ENCODE assay signal across 16 cellular contexts in the genomic region with DNA sequence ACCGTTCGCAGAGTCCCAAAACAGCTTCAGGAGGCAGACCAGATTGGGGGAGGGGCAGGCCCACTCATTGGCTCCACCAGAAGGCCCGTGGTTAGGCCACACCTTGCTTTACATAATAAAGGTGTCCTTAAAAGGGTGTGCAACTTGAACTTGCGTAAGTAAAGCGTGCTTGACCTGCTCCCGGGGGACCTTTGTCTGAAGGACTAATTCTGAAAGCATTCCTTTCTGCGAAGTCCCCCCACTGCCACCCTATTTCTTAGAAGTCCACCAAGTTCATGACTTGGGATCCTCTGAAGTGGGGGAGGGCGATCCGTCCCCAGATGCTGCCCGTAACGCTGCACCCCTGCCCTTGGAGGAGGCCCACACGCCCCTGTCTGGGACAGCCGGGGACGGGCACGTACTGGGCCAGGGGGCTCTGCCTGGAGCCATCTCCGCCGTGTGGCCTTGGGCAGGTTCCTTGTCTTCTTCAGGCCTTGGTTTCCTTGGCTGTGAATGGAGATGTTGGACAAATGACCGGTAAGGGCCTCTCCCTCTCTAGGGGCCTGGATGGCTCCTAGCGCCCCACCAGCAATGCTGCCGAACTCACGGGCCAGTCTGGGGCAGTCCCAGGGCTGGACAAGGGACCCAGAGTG. TPM values are rescaled to one million over a fixed set of nuclear protein-coding genes. Genes with fewer than 3 reads are reported as not detected.
DNase-seq lines count a peak whose midpoint lies in the region; ATAC-seq and TF ChIP-seq lines count a peak whose summit lies in the region.
"Had no signal": no experiment of that assay in that cellular context is flagged by ENCODE, and none has a peak within 500 bp of the region (broad histone marks: within the 10 kb centered on the region; RNA-seq: fewer than 3 reads in every experiment).

No MANE protein-coding gene starts in this region.

- no peak overlapping the region for H3K27ac Mint-ChIP-seq in activated naive CD4-positive, alpha-beta T cell treated with anti-CD3 and anti-CD28 coated beads for 36 hours
- no peak overlapping the region for H3K27ac Mint-ChIP-seq in stimulated activated naive B cell treated with anti-CD40 and anti-IgM and Interleukin-4, amounts not matched to agents 10 μg/mL and 1 μg/mL and 100 μg/mL, for 72 hours
- H3K27ac Mint-ChIP-seq: activated CD8-positive, alpha-beta memory T cell treated with anti-CD3 and anti-CD28 coated beads, Interleukin-2, amount 10 ng/mL, durations not matched to agents 7 days and 5 days; T-cell had no signal

- no peak for TF ChIP-seq CTCF in upper lobe of left lung (IDR thresholded peaks at IDR 0.05)

- 52 to 72% methylated on average over 7 to 18 of the region's 21 CpGs for WGBS in upper lobe of left lung, 2 donors

- H3K9me3 Mint-ChIP-seq in activated naive CD4-positive, alpha-beta T cell treated with anti-CD3 and anti-CD28 coated beads for 36 hours = no peaks in the 10 kb centered on the region
- no peaks in the 10 kb centered on the region for H3K9me3 Mint-ChIP-seq in stimulated activated naive B cell treated with anti-CD40 and anti-IgM and Interleukin-4, amounts not matched to agents 10 μg/mL and 1 μg/mL and 100 μg/mL, for 72 hours
- H3K9me3 Mint-ChIP-seq: T-cell had no signal

- H3K4me3 ChIP-seq in adipocyte (ENCODE audit: low read length) = no peak overlapping the region
- H3K4me3 ChIP-seq in upper lobe of left lung = no peak overlapping the region

- no peak for TF ChIP-seq POLR2A in upper lobe of left lung (IDR thresholded peaks at IDR 0.05)

- no peaks in the 10 kb centered on the region for H3K36me3 Mint-ChIP-seq in activated naive CD4-positive, alpha-beta T cell treated with anti-CD3 and anti-CD28 coated beads for 36 hours (ENCODE audit: low read depth)
- no peaks in the 10 kb centered on the region for H3K36me3 Mint-ChIP-seq in stimulated activated naive B cell treated with anti-CD40 and anti-IgM and Interleukin-4, amounts not matched to agents 10 μg/mL and 1 μg/mL and 100 μg/mL, for 72 hours
- H3K36me3 Mint-ChIP-seq: activated CD8-positive, alpha-beta memory T cell treated with anti-CD3 and anti-CD28 coated beads, Interleukin-2, amount 10 ng/mL, durations not matched to agents 7 days and 5 days; T-cell had no signal

- peak overlapping the region; percentile 70 for H3K9ac ChIP-seq in adipocyte (ENCODE audit: low read length)

- TF ChIP-seq EP300 in upper lobe of left lung (IDR thresholded peaks at IDR 0.05) = no peak

- intact Hi-C loops in activated naive CD4-positive, alpha-beta T cell treated with anti-CD3 and anti-CD28 coated beads for 36 hours (cut with micrococcal nuclease) = no loop called here

- H3K27ac ChIP-seq in upper lobe of left lung = no peak overlapping the region
- H3K27ac ChIP-seq: HL-60 had no signal

- ATAC-seq in upper lobe of left lung (ENCODE audit: low FRiP score in 2 of 2) = no peak
- ATAC-seq in stimulated activated naive B cell treated with anti-CD40 and anti-IgM and Interleukin-4, amounts not matched to agents 10 μg/mL and 1 μg/mL and 100 μg/mL, for 72 hours (replicated peaks) = no peak
- ATAC-seq: activated CD8-positive, alpha-beta memory T cell treated with anti-CD3 and anti-CD28 coated beads, Interleukin-2, amount 10 ng/mL, durations not matched to agents 7 days and 5 days; T-cell had no signal

- CTCF ChIA-PET in activated naive CD4-positive, alpha-beta T cell treated with anti-CD3 and anti-CD28 coated beads for 36 hours (lab: Charles Lee) = no interaction called here

- H3K36me3 ChIP-seq in adipocyte (ENCODE audit: control insufficient read depth, insufficient read depth, low read length, severe bottlenecking) (no peaks in the 10 kb centered on the region), upper lobe of left lung (no peaks in the 10 kb centered on the region)
- H3K36me3 ChIP-seq: brain microvascular endothelial cell had no signal

- peak; percentile 6 for DNase-seq in activated naive CD4-positive, alpha-beta T cell treated with anti-CD3 and anti-CD28 coated beads, Interleukin-2, amount 50 U/mL, for 16 hours
- no peak for DNase-seq in activated naive CD4-positive, alpha-beta T cell treated with anti-CD3 and anti-CD28 coated beads for 36 hours
- DNase-seq in adipocyte (ENCODE audit: low read depth) = no peak
- DNase-seq in left kidney (ENCODE audit: low read depth, low spot score) = peak; percentile 21
- DNase-seq in upper lobe of left lung = peak; percentile 69 to 71
- no peak for DNase-seq in NCI-H1694 treated with DMSO at 0.1 percent for 48 hours (lab: John Stamatoyannopoulos, UW)
- DNase-seq in stimulated activated naive B cell treated with anti-CD40 and anti-IgM and Interleukin-4, amounts not matched to agents 10 μg/mL and 1 μg/mL and 100 μg/mL, for 72 hours = no peak
- no peak for DNase-seq in DMS53 treated with DMSO at 0.1 percent for 48 hours (lab: John Stamatoyannopoulos, UW; ENCODE audit: unreplicated experiment)
- DNase-seq: activated CD8-positive, alpha-beta memory T cell treated with anti-CD3 and anti-CD28 coated beads, Interleukin-2, amount 10 ng/mL, durations not matched to agents 7 days and 5 days; activated naive CD4-positive, alpha-beta T cell; brain microvascular endothelial cell; hippocampal formation; mesendoderm; stimulated activated CD4-positive, alpha-beta T cell treated with anti-CD3 and anti-CD28 coated beads, Interleukin-12 subunit alpha, Interleukin-12 subunit beta, amount 100 ng/mL, for 4 hours; T-cell had no signal

- no peaks in the 10 kb centered on the region for H3K9me3 ChIP-seq in adipocyte (ENCODE audit: control insufficient read depth, low read length)
- no peaks in the 10 kb centered on the region for H3K9me3 ChIP-seq in upper lobe of left lung

- H3K4me3 Mint-ChIP-seq in activated naive CD4-positive, alpha-beta T cell treated with anti-CD3 and anti-CD28 coated beads for 36 hours = no peak overlapping the region
- H3K4me3 Mint-ChIP-seq in stimulated activated naive B cell treated with anti-CD40 and anti-IgM and Interleukin-4, amounts not matched to agents 10 μg/mL and 1 μg/mL and 100 μg/mL, for 72 hours = no peak overlapping the region
- H3K4me3 Mint-ChIP-seq: activated CD8-positive, alpha-beta memory T cell treated with anti-CD3 and anti-CD28 coated beads, Interleukin-2, amount 10 ng/mL, durations not matched to agents 7 days and 5 days had no signal

- H3K4me1 ChIP-seq in adipocyte (ENCODE audit: control insufficient read depth, insufficient read depth, low read length) (peaks cover 4% of the 10 kb centered on the region), upper lobe of left lung (peaks cover 7 to 17% (median 11%) of the 10 kb centered on the region in 4 donors)

- peaks cover 4% of the 10 kb centered on the region for H3K4me1 Mint-ChIP-seq in activated naive CD4-positive, alpha-beta T cell treated with anti-CD3 and anti-CD28 coated beads for 36 hours (ENCODE audit: low read depth)
- peaks cover 9 to 13% of the 10 kb centered on the region in 2 donors for H3K4me1 Mint-ChIP-seq in stimulated activated naive B cell treated with anti-CD40 and anti-IgM and Interleukin-4, amounts not matched to agents 10 μg/mL and 1 μg/mL and 100 μg/mL, for 72 hours
- H3K4me1 Mint-ChIP-seq: activated CD8-positive, alpha-beta memory T cell treated with anti-CD3 and anti-CD28 coated beads, Interleukin-2, amount 10 ng/mL, durations not matched to agents 7 days and 5 days had no signal

- H3K27me3 Mint-ChIP-seq in activated naive CD4-positive, alpha-beta T cell treated with anti-CD3 and anti-CD28 coated beads for 36 hours (ENCODE audit: low read depth) = peaks cover 29% of the 10 kb centered on the region
- H3K27me3 Mint-ChIP-seq in stimulated activated naive B cell treated with anti-CD40 and anti-IgM and Interleukin-4, amounts not matched to agents 10 μg/mL and 1 μg/mL and 100 μg/mL, for 72 hours = peaks cover 30 to 40% of the 10 kb centered on the region in 2 donors

- H3K27me3 ChIP-seq in adipocyte (replicated peaks; ENCODE audit: control insufficient read depth, insufficient read depth, low read length) (no peaks in the 10 kb centered on the region), upper lobe of left lung (peaks cover 0 to 20% (median 4%) of the 10 kb centered on the region in 4 donors)
- H3K27me3 ChIP-seq: brain microvascular endothelial cell had no signal

RNA-seq across cellular contexts. Expression of a gene that starts 0.8 kb away (rescaled TPM):
- under 1 TPM; 0.15 to 0.17 TPM for total RNA-seq in activated naive CD4-positive, alpha-beta T cell treated with anti-CD3 and anti-CD28 coated beads for 36 hours
- 1 to 10 TPM in 5 of 6 donors, under 1 TPM in 1; 0.98 to 4.2 (median 2.4) TPM for total RNA-seq in upper lobe of left lung

Comparison
In these comparisons a context has a peak if more than half of its experiments do, and no peak if none do; other contexts are left out.
1. DNase-seq: peak in activated naive CD4-positive, alpha-beta T cell treated with anti-CD3 and anti-CD28 coated beads, Interleukin-2, amount 50 U/mL, for 16 hours (single experiment), left kidney (single experiment) and upper lobe of left lung (2 of 2); none in activated naive CD4-positive, alpha-beta T cell treated with anti-CD3 and anti-CD28 coated beads for 36 hours (single experiment), adipocyte (single experiment), NCI-H1694 treated with DMSO at 0.1 percent for 48 hours (single experiment), stimulated activated naive B cell treated with anti-CD40 and anti-IgM and Interleukin-4, amounts not matched to agents 10 μg/mL and 1 μg/mL and 100 μg/mL, for 72 hours (single experiment) and DMS53 treated with DMSO at 0.1 percent for 48 hours (single experiment).